In the genomic region with DNA sequence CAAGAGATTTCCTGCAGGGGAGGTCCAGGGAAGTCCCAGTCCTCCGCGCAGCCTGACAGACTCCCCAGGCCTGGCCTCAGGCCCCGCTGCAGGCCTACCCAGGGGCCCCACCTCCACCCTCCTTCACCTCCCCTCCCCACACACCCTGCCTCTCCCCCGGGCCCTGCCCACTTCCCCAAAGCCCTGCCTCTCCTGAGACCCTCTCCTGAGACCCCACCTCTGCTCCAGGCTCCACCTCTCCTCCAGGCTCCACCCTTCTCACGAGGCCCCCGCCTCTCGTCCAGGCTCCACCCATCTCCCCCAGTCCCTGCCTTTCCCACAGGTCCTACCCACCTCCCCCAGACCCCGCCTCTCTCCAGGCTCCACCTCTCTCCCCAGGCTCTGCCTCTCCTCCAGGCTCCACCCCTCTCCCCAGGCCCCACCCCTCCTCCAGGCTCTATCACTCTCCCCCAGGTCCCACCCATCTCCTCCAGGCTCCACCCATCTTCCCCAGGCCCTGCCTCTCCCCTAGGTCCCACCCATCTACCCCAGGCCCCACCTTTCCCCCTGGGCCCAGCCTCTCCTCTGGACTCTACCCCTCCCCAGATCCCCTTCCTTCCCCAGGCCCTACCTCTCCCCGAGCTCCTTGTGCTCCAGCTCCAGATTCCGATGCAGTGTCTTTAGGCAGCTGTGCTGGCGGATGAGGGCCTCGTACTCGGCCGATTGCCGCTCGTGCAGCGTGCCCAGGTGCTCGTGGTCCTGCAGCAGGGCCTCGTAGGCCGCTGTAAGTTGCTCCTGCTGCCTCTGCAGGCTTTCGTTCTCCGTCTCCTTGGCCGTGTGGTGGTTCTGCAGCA, we compare ENCODE assay signal across 9 cellular contexts. TPM values are rescaled to one million over a fixed set of nuclear protein-coding genes. Genes with fewer than 3 reads are reported as not detected.
DNase-seq lines count a peak whose midpoint lies in the region; ATAC-seq, FAIRE-seq and TF ChIP-seq lines count a peak whose summit lies in the region.
"Had no signal": no experiment of that assay in that cellular context is flagged by ENCODE, and none has a peak within 500 bp of the region (broad histone marks: within the 10 kb centered on the region; RNA-seq: fewer than 3 reads in every experiment).

No MANE protein-coding gene starts in this region.

- H3K4me1 ChIP-seq in hepatocyte (ENCODE audit: insufficient read depth) = no peaks in the 10 kb centered on the region
- H3K4me1 ChIP-seq: Peyer's patch had no signal

- WGBS in hepatocyte (ENCODE audit: low lambda C conversion rate, missing lambda C conversion rate) = 86% methylated on average over 19 of the region's 23 CpGs

- no peak overlapping the region for H3K4me2 ChIP-seq in hepatocyte

- H4K20me1 ChIP-seq in hepatocyte (ENCODE audit: insufficient read depth, poor library complexity, severe bottlenecking) = no peaks in the 10 kb centered on the region

- H3K4me3 ChIP-seq in WERI-Rb-1 (ENCODE audit: low read depth, low read length) (no peak overlapping the region), fibroblast of mammary gland (ENCODE audit: control insufficient read depth, low read depth, low read length) (no peak overlapping the region), hepatocyte (no peak overlapping the region)
- H3K4me3 ChIP-seq: Peyer's patch had no signal

- no peaks in the 10 kb centered on the region for H3K9me2 ChIP-seq in hepatocyte (replicated peaks; ENCODE audit: insufficient read depth)

- H3K79me2 ChIP-seq in hepatocyte = no peaks in the 10 kb centered on the region

- no peak for TF ChIP-seq CTCF in WERI-Rb-1 (IDR thresholded peaks at IDR 0.05; ENCODE audit: low read depth, low read length)
- TF ChIP-seq CTCF in fibroblast of mammary gland (conservative IDR thresholded peaks at IDR 0.05; ENCODE audit: control insufficient read depth, insufficient read depth, low read depth, low read length) = no peak
- TF ChIP-seq CTCF in hepatocyte (IDR thresholded peaks at IDR 0.05; ENCODE audit: poor library complexity) = no peak

- FAIRE-seq in GM18507 (lab: Jason Lieb, UNC) = no peak

- H3K9me3 ChIP-seq in WERI-Rb-1 (ENCODE audit: severe bottlenecking) = no peaks in the 10 kb centered on the region
- H3K9me3 ChIP-seq in hepatocyte (ENCODE audit: low read depth) = no peaks in the 10 kb centered on the region
- H3K9me3 ChIP-seq: Peyer's patch had no signal

- no peak overlapping the region for H2AFZ ChIP-seq in hepatocyte

- ATAC-seq in HG03280 (IDR thresholded peaks at IDR 0.05; ENCODE audit: unreplicated experiment) (peak; percentile 72), GM19035 (IDR thresholded peaks at IDR 0.05; ENCODE audit: unreplicated experiment) (no peak)

- H3K27me3 ChIP-seq in WERI-Rb-1 (ENCODE audit: insufficient read depth, low read depth, severe bottlenecking) = no peaks in the 10 kb centered on the region
- H3K27me3 ChIP-seq in hepatocyte = no peaks in the 10 kb centered on the region
- H3K27me3 ChIP-seq: Peyer's patch had no signal

- DNase-seq in GM18507 (ENCODE audit: extremely low spot score, insufficient read length, low read depth) (peak; percentile 71), WERI-Rb-1 (peak; percentile 95), fibroblast of mammary gland (ENCODE audit: low read depth) (peak; percentile 7), SHP77 treated with DMSO at 0.1 percent for 48 hours (lab: John Stamatoyannopoulos, UW) (no peak), hepatocyte (ENCODE audit: low spot score) (no peak)
- peak; percentile 67 to 79 for DNase-seq in stimulated activated CD4-positive, alpha-beta T cell treated with anti-CD3 and anti-CD28 coated beads, Interleukin-2, amount 100 ng/mL, for 48 hours

- peaks cover 96% of the 10 kb centered on the region for H3K36me3 ChIP-seq in WERI-Rb-1
- no peaks in the 10 kb centered on the region for H3K36me3 ChIP-seq in hepatocyte (replicated peaks; ENCODE audit: insufficient read depth, low read depth)

- H3K27ac ChIP-seq in WERI-Rb-1 = no peak overlapping the region
- no peak overlapping the region for H3K27ac ChIP-seq in hepatocyte
- H3K27ac ChIP-seq: Peyer's patch had no signal

RNA-seq across cellular contexts. Expression of gene GPR68, which starts 58.8 kb away (rescaled TPM):
- total RNA-seq in hepatocyte = 0.20 and 0.44 TPM in 2 replicates
- 0.42 TPM in 1 of 2 replicates, not detected in the other for polyA plus RNA-seq in hepatocyte

Comparison
In these comparisons a context has a peak if more than half of its experiments do, and no peak if none do; other contexts are left out.
1. DNase-seq: peak in GM18507 (single experiment), WERI-Rb-1 (single experiment), fibroblast of mammary gland (single experiment) and stimulated activated CD4-positive, alpha-beta T cell treated with anti-CD3 and anti-CD28 coated beads, Interleukin-2, amount 100 ng/mL, for 48 hours (2 of 2); none in SHP77 treated with DMSO at 0.1 percent for 48 hours (single experiment) and hepatocyte (single experiment).